1 cellular context compared by ENCODE assay signal in genomic region chr22:26922804-26923203, GRCh38.
TF ChIP-seq lines count a peak whose summit lies in the region.

No MANE protein-coding gene starts in this region.

TF ChIP-seq in WTC11, 78 proteins besides CTCF, POLR2A, EP300 and RAD21 (continued from another document):
- TF ChIP-seq USF1 (CRISPR knock-in tag; IDR thresholded peaks at IDR 0.05) = peak; percentile 65; the same call in 1 of the 2 replicates
- TF ChIP-seq GABPB1 (CRISPR knock-in tag; IDR thresholded peaks at IDR 0.05) = no peak
- no peak for TF ChIP-seq KAT7 (CRISPR knock-in tag; IDR thresholded peaks at IDR 0.05; ENCODE audit: borderline replicate concordance)
- TF ChIP-seq JUN (CRISPR knock-in tag; IDR thresholded peaks at IDR 0.05) = peak; percentile 72; the same call in 1 of the 2 replicates
- peak; percentile 56; the same call in 1 of the 2 replicates for TF ChIP-seq FOXP1 (CRISPR knock-in tag; IDR thresholded peaks at IDR 0.05; ENCODE audit: borderline replicate concordance)
- 0 out of 2 replicates have a peak, but pooled peaks have one; percentile 20 for TF ChIP-seq FOXK1 (CRISPR knock-in tag; IDR thresholded peaks at IDR 0.05)
- no peak for TF ChIP-seq ZNF317 (CRISPR knock-in tag; IDR thresholded peaks at IDR 0.05; ENCODE audit: borderline replicate concordance, low read depth)
- TF ChIP-seq SP1 (CRISPR knock-in tag; conservative IDR thresholded peaks at IDR 0.05) = peak; percentile 33; the same call in 1 of the 2 replicates
- TF ChIP-seq ETV6 (CRISPR knock-in tag; IDR thresholded peaks at IDR 0.05) = peak; percentile 45; the same call in 1 of the 2 replicates
- 0 out of 2 replicates have a peak, but pooled peaks have one; percentile 47 for TF ChIP-seq ZNF512 (CRISPR knock-in tag; IDR thresholded peaks at IDR 0.05; ENCODE audit: borderline replicate concordance)
- no peak for TF ChIP-seq STAT6 (CRISPR knock-in tag; conservative IDR thresholded peaks at IDR 0.05; ENCODE audit: low read depth)
- TF ChIP-seq TEAD4 (CRISPR knock-in tag; IDR thresholded peaks at IDR 0.05) = peak; percentile 81; the same call in 1 of the 2 replicates
- TF ChIP-seq MAX (CRISPR knock-in tag; IDR thresholded peaks at IDR 0.05) = peak; percentile 50; the same call in 1 of the 2 replicates
- TF ChIP-seq TEAD1 (CRISPR knock-in tag; IDR thresholded peaks at IDR 0.05) = peak; percentile 61
- 0 out of 2 replicates have a peak, but pooled peaks have one; percentile 36 for TF ChIP-seq NR2C2 (CRISPR knock-in tag; IDR thresholded peaks at IDR 0.05)
- TF ChIP-seq HMGXB4 (CRISPR knock-in tag; IDR thresholded peaks at IDR 0.05) = no peak
- peak; percentile 85 for TF ChIP-seq NFE2L1 (CRISPR knock-in tag; IDR thresholded peaks at IDR 0.05)
- no peak for TF ChIP-seq ZNF263 (CRISPR knock-in tag; IDR thresholded peaks at IDR 0.05; ENCODE audit: low read depth)
- TF ChIP-seq NFATC4 (CRISPR knock-in tag; IDR thresholded peaks at IDR 0.05) = no peak
- no peak for TF ChIP-seq EMX1 (CRISPR knock-in tag; IDR thresholded peaks at IDR 0.05)
- no peak for TF ChIP-seq CBFB (CRISPR knock-in tag; IDR thresholded peaks at IDR 0.05; ENCODE audit: low read depth)
- 0 out of 2 replicates have a peak, but pooled peaks have one; percentile 17 for TF ChIP-seq USF2 (CRISPR knock-in tag; IDR thresholded peaks at IDR 0.05)
- TF ChIP-seq GTF2I (CRISPR knock-in tag; conservative IDR thresholded peaks at IDR 0.05) = peak; percentile 42; the same call in 1 of the 2 replicates
- no peak for TF ChIP-seq MYBL2 (CRISPR knock-in tag; IDR thresholded peaks at IDR 0.05)
- peak; percentile 54; the same call in 1 of the 2 replicates for TF ChIP-seq ESRRA (CRISPR knock-in tag; IDR thresholded peaks at IDR 0.05; ENCODE audit: borderline replicate concordance)
- peak; percentile 82; the same call in 1 of the 2 replicates for TF ChIP-seq SMAD4 (CRISPR knock-in tag; IDR thresholded peaks at IDR 0.05)
- TF ChIP-seq ZNF219 (CRISPR knock-in tag; IDR thresholded peaks at IDR 0.05; ENCODE audit: borderline replicate concordance) = peak; percentile 49; the same call in 1 of the 2 replicates
